In the genomic region with DNA sequence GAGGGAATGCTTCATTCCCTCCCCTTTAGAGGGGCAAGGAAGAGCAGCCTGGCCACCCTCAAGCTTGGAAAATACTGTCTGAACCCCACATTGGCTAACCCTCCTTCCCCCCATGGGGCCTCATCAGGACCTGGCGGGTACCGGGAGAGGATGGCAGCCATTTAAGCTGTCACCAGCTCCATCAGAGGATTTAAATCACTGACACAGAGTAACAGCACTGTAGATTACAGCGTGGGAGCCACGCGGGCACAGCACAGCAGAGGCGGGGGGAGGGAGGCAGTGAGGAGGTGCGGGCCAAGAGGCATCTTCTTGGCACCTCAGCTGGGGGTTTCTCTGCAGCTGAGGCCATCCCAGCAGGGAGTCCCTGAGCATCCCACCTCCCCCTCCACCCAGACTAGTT, we compare ENCODE assay signal across 1 cellular context.
TF ChIP-seq lines count a peak whose summit lies in the region.

No MANE protein-coding gene starts in this region.

TF ChIP-seq in H1, 55 proteins besides CTCF, POLR2A, EP300 and RAD21 (continued from another document):
- no peak for TF ChIP-seq TCF12 (IDR thresholded peaks at IDR 0.05; ENCODE audit: low read depth, low read length)
- TF ChIP-seq TEAD4 (IDR thresholded peaks at IDR 0.05; ENCODE audit: low read depth, low read length) = no peak
- no peak for TF ChIP-seq TAF1 (IDR thresholded peaks at IDR 0.05; ENCODE audit: low read depth, low read length)
- TF ChIP-seq CHD2 (IDR thresholded peaks at IDR 0.05; ENCODE audit: low read length) = no peak
- TF ChIP-seq RBBP5 (IDR thresholded peaks at IDR 0.05; ENCODE audit: borderline replicate concordance, low read depth, low read length) = no peak
- no peak for TF ChIP-seq POU5F1 (IDR thresholded peaks at IDR 0.05; ENCODE audit: low read depth, low read length)
- TF ChIP-seq RNF2 (IDR thresholded peaks at IDR 0.05; ENCODE audit: borderline replicate concordance, low read depth, low read length, missing control alignments, poor library complexity, severe bottlenecking) = no peak
- TF ChIP-seq SAP30 (IDR thresholded peaks at IDR 0.05; ENCODE audit: insufficient read depth, insufficient replicate concordance, low read length) = no peak
